Comparison of ENCODE assay signal across 1 cellular context in genomic region chr10:21976739-21977138, GRCh38.
TF ChIP-seq lines count a peak whose summit lies in the region.

No MANE protein-coding gene starts in this region.

TF ChIP-seq in K562, 482 proteins besides CTCF, POLR2A, EP300 and RAD21 (continued from another document):
- no peak for TF ChIP-seq CREB3L1 (IDR thresholded peaks at IDR 0.05; ENCODE audit: borderline replicate concordance, low read depth)
- TF ChIP-seq ZC3H11A (IDR thresholded peaks at IDR 0.05; ENCODE audit: low read depth, low read length): no peak
- TF ChIP-seq ZSCAN29 (IDR thresholded peaks at IDR 0.05): no peak
- TF ChIP-seq TAF1 (IDR thresholded peaks at IDR 0.05; ENCODE audit: control insufficient read depth, extremely low read depth, insufficient read depth, low read length, severe bottlenecking): no peak
- peak; percentile 58 for TF ChIP-seq FOSL1 (tag; conservative IDR thresholded peaks at IDR 0.05)
- TF ChIP-seq NFYB (IDR thresholded peaks at IDR 0.05; ENCODE audit: extremely low read depth, insufficient read length): peak; percentile 13
- no peak for TF ChIP-seq ZNF778 (CRISPR knock-in tag; IDR thresholded peaks at IDR 0.05)
- TF ChIP-seq CHD1 (IDR thresholded peaks at IDR 0.05; ENCODE audit: low read length): no peak
- no peak for TF ChIP-seq ZNF280B (CRISPR knock-in tag; IDR thresholded peaks at IDR 0.05)
- TF ChIP-seq YY1 (IDR thresholded peaks at IDR 0.05; ENCODE audit: borderline replicate concordance in 1 of 3, control insufficient read depth in 1 of 3, extremely low read depth in 1 of 3, insufficient read depth in 3 of 3, insufficient read length in 1 of 3, insufficient replicate concordance in 2 of 3, low read depth in 1 of 3, low read length in 2 of 3): peak in 1 of 3 experiments; percentile 31
- TF ChIP-seq TCF3 (CRISPR knock-in tag; IDR thresholded peaks at IDR 0.05): no peak
